In the genomic region with DNA sequence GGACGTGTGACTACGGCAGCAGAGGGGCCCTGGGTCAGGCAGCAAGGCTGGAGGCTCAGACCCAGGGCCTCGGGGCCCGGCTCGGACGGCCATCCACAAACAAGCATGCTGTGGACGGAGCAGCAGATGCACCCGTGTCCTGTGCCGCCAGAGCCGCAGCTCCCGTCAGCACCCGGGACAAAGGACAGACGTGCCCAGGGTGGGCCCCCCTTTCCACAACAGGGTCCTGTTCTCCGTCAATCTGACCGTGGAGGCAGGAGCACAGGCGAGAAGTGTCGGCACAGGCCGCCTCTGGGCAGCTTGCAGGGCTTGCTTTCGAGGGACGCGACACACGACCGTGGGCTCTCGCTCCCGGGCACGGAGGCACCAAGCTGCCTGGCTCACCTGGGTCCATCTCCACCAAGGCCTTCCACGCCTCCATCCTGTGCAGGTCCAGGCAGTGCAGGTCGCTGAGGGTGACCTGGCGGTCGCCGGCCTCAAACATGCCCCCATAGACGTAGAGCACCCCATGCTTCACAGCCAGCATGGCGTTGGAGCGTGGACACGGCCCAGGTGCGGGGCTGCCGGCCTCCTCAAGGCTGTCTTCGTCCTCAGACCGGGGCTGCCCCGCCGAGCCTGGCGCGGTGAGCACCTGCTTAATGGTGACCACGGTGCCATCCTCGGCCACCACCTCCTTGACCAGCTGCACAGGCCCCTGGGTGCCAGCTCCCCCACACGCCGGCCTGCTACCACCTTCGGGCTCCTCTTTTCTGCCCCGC, we compare ENCODE assay signal across 1 cellular context.
TF ChIP-seq lines count a peak whose summit lies in the region.

No MANE protein-coding gene starts in this region.

TF ChIP-seq in K562, 482 proteins besides CTCF, POLR2A, EP300 and RAD21:
- TF ChIP-seq HMGN3 (IDR thresholded peaks at IDR 0.05; ENCODE audit: borderline replicate concordance, extremely low read depth, insufficient read length, low read depth, low read length), result peak; percentile 14
- no peak for TF ChIP-seq CCAR2 (IDR thresholded peaks at IDR 0.05; ENCODE audit: low read depth, low read length)
- TF ChIP-seq ERF (CRISPR knock-in tag; IDR thresholded peaks at IDR 0.05), result no peak
- TF ChIP-seq, protein P1, sequence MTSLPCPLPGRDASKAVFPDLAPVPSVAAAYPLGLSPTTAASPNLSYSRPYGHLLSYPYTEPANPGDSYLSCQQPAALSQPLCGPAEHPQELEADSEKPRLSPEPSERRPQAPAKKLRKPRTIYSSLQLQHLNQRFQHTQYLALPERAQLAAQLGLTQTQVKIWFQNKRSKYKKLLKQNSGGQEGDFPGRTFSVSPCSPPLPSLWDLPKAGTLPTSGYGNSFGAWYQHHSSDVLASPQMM (CRISPR knock-in tag; IDR thresholded peaks at IDR 0.05), result no peak
- TF ChIP-seq BRF1 (IDR thresholded peaks at IDR 0.05; ENCODE audit: borderline replicate concordance, extremely low read depth, insufficient read length), result no peak
